Comparison of ENCODE assay signal across 1 cellular context in genomic region chr19:48644839-48645651, GRCh38.
TF ChIP-seq lines count a peak whose summit lies in the region.

No MANE protein-coding gene starts in this region.

TF ChIP-seq in K562, 482 proteins besides CTCF, POLR2A, EP300 and RAD21 (continued from another document and continues in another):
- TF ChIP-seq, protein P1, sequence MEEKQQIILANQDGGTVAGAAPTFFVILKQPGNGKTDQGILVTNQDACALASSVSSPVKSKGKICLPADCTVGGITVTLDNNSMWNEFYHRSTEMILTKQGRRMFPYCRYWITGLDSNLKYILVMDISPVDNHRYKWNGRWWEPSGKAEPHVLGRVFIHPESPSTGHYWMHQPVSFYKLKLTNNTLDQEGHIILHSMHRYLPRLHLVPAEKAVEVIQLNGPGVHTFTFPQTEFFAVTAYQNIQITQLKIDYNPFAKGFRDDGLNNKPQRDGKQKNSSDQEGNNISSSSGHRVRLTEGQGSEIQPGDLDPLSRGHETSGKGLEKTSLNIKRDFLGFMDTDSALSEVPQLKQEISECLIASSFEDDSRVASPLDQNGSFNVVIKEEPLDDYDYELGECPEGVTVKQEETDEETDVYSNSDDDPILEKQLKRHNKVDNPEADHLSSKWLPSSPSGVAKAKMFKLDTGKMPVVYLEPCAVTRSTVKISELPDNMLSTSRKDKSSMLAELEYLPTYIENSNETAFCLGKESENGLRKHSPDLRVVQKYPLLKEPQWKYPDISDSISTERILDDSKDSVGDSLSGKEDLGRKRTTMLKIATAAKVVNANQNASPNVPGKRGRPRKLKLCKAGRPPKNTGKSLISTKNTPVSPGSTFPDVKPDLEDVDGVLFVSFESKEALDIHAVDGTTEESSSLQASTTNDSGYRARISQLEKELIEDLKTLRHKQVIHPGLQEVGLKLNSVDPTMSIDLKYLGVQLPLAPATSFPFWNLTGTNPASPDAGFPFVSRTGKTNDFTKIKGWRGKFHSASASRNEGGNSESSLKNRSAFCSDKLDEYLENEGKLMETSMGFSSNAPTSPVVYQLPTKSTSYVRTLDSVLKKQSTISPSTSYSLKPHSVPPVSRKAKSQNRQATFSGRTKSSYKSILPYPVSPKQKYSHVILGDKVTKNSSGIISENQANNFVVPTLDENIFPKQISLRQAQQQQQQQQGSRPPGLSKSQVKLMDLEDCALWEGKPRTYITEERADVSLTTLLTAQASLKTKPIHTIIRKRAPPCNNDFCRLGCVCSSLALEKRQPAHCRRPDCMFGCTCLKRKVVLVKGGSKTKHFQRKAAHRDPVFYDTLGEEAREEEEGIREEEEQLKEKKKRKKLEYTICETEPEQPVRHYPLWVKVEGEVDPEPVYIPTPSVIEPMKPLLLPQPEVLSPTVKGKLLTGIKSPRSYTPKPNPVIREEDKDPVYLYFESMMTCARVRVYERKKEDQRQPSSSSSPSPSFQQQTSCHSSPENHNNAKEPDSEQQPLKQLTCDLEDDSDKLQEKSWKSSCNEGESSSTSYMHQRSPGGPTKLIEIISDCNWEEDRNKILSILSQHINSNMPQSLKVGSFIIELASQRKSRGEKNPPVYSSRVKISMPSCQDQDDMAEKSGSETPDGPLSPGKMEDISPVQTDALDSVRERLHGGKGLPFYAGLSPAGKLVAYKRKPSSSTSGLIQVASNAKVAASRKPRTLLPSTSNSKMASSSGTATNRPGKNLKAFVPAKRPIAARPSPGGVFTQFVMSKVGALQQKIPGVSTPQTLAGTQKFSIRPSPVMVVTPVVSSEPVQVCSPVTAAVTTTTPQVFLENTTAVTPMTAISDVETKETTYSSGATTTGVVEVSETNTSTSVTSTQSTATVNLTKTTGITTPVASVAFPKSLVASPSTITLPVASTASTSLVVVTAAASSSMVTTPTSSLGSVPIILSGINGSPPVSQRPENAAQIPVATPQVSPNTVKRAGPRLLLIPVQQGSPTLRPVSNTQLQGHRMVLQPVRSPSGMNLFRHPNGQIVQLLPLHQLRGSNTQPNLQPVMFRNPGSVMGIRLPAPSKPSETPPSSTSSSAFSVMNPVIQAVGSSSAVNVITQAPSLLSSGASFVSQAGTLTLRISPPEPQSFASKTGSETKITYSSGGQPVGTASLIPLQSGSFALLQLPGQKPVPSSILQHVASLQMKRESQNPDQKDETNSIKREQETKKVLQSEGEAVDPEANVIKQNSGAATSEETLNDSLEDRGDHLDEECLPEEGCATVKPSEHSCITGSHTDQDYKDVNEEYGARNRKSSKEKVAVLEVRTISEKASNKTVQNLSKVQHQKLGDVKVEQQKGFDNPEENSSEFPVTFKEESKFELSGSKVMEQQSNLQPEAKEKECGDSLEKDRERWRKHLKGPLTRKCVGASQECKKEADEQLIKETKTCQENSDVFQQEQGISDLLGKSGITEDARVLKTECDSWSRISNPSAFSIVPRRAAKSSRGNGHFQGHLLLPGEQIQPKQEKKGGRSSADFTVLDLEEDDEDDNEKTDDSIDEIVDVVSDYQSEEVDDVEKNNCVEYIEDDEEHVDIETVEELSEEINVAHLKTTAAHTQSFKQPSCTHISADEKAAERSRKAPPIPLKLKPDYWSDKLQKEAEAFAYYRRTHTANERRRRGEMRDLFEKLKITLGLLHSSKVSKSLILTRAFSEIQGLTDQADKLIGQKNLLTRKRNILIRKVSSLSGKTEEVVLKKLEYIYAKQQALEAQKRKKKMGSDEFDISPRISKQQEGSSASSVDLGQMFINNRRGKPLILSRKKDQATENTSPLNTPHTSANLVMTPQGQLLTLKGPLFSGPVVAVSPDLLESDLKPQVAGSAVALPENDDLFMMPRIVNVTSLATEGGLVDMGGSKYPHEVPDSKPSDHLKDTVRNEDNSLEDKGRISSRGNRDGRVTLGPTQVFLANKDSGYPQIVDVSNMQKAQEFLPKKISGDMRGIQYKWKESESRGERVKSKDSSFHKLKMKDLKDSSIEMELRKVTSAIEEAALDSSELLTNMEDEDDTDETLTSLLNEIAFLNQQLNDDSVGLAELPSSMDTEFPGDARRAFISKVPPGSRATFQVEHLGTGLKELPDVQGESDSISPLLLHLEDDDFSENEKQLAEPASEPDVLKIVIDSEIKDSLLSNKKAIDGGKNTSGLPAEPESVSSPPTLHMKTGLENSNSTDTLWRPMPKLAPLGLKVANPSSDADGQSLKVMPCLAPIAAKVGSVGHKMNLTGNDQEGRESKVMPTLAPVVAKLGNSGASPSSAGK (IDR thresholded peaks at IDR 0.05), result no peak
- peak; percentile 72 for TF ChIP-seq ZNF384 (IDR thresholded peaks at IDR 0.05; ENCODE audit: low read depth, low read length)
- no peak for TF ChIP-seq ZNF212 (CRISPR knock-in tag; IDR thresholded peaks at IDR 0.05)
- TF ChIP-seq HCFC1 (IDR thresholded peaks at IDR 0.05; ENCODE audit: low read depth, low read length), result peak; percentile 99
- peak; percentile 84; the same call in 1 of the 2 replicates for TF ChIP-seq GATAD2A (IDR thresholded peaks at IDR 0.05)
- no peak for TF ChIP-seq SLC30A9 (CRISPR knock-in tag; IDR thresholded peaks at IDR 0.05)
- TF ChIP-seq, protein P2, sequence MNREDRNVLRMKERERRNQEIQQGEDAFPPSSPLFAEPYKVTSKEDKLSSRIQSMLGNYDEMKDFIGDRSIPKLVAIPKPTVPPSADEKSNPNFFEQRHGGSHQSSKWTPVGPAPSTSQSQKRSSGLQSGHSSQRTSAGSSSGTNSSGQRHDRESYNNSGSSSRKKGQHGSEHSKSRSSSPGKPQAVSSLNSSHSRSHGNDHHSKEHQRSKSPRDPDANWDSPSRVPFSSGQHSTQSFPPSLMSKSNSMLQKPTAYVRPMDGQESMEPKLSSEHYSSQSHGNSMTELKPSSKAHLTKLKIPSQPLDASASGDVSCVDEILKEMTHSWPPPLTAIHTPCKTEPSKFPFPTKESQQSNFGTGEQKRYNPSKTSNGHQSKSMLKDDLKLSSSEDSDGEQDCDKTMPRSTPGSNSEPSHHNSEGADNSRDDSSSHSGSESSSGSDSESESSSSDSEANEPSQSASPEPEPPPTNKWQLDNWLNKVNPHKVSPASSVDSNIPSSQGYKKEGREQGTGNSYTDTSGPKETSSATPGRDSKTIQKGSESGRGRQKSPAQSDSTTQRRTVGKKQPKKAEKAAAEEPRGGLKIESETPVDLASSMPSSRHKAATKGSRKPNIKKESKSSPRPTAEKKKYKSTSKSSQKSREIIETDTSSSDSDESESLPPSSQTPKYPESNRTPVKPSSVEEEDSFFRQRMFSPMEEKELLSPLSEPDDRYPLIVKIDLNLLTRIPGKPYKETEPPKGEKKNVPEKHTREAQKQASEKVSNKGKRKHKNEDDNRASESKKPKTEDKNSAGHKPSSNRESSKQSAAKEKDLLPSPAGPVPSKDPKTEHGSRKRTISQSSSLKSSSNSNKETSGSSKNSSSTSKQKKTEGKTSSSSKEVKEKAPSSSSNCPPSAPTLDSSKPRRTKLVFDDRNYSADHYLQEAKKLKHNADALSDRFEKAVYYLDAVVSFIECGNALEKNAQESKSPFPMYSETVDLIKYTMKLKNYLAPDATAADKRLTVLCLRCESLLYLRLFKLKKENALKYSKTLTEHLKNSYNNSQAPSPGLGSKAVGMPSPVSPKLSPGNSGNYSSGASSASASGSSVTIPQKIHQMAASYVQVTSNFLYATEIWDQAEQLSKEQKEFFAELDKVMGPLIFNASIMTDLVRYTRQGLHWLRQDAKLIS (CRISPR knock-in tag; IDR thresholded peaks at IDR 0.05), result no peak
- TF ChIP-seq SREBF1 (IDR thresholded peaks at IDR 0.05; ENCODE audit: borderline replicate concordance, low read depth, low read length), result no peak
- TF ChIP-seq, protein P3, sequence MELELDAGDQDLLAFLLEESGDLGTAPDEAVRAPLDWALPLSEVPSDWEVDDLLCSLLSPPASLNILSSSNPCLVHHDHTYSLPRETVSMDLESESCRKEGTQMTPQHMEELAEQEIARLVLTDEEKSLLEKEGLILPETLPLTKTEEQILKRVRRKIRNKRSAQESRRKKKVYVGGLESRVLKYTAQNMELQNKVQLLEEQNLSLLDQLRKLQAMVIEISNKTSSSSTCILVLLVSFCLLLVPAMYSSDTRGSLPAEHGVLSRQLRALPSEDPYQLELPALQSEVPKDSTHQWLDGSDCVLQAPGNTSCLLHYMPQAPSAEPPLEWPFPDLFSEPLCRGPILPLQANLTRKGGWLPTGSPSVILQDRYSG (tag; conservative IDR thresholded peaks at IDR 0.05; ENCODE audit: low read depth), result 0 out of 2 replicates have a peak, but pooled peaks have one; percentile 41
- no peak for TF ChIP-seq CUX1 (CRISPR knock-in tag; IDR thresholded peaks at IDR 0.05)
- no peak for TF ChIP-seq CEBPZ (IDR thresholded peaks at IDR 0.05; ENCODE audit: borderline replicate concordance, low read depth, low read length)
- no peak for TF ChIP-seq PTBP1 (IDR thresholded peaks at IDR 0.05; ENCODE audit: low read depth, low read length)
- TF ChIP-seq KDM4B (IDR thresholded peaks at IDR 0.05; ENCODE audit: borderline replicate concordance in 2 of 2, low read depth in 1 of 2), result no peak; a peak in 1 of 4 replicates
- no peak for TF ChIP-seq SRF (CRISPR knock-in tag; IDR thresholded peaks at IDR 0.05)
- TF ChIP-seq LCOR (CRISPR knock-in tag; IDR thresholded peaks at IDR 0.05), result no peak
- no peak for TF ChIP-seq RBM22 (IDR thresholded peaks at IDR 0.05; ENCODE audit: low read depth, low read length, poor library complexity, severe bottlenecking)
- no peak for TF ChIP-seq ARHGAP35 (IDR thresholded peaks at IDR 0.05; ENCODE audit: partially characterized antibody)
- TF ChIP-seq, protein P4, sequence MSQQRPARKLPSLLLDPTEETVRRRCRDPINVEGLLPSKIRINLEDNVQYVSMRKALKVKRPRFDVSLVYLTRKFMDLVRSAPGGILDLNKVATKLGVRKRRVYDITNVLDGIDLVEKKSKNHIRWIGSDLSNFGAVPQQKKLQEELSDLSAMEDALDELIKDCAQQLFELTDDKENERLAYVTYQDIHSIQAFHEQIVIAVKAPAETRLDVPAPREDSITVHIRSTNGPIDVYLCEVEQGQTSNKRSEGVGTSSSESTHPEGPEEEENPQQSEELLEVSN (IDR thresholded peaks at IDR 0.05; ENCODE audit: borderline replicate concordance in 1 of 2, extremely low read depth in 1 of 2, insufficient read depth in 1 of 2, insufficient read length in 1 of 2, low read depth in 1 of 2, low read length in 1 of 2, poor library complexity in 1 of 2, severe bottlenecking in 1 of 2), result no peak
- no peak for TF ChIP-seq ZNF280A (IDR thresholded peaks at IDR 0.05; ENCODE audit: low read depth, partially characterized antibody)
- peak; percentile 11; the same call in 1 of the 2 replicates for TF ChIP-seq MAFF (IDR thresholded peaks at IDR 0.05; ENCODE audit: low read length)
